ENCODE assay signal across 25 cellular contexts in genomic region chr4:189113389-189113888, GRCh38.
DNase-seq lines count a peak whose midpoint lies in the region; ATAC-seq, FAIRE-seq and TF ChIP-seq lines count a peak whose summit lies in the region.
"Had no signal": no experiment of that assay in that cellular context is flagged by ENCODE, and none has a peak within 500 bp of the region (broad histone marks: within the 10 kb centered on the region; RNA-seq: fewer than 3 reads in every experiment).

No MANE protein-coding gene starts in this region.

- no peaks in the 10 kb centered on the region for H3K9me3 ChIP-seq in HepG2 (ENCODE audit: low read length)
- no peaks in the 10 kb centered on the region for H3K9me3 ChIP-seq in right lobe of liver
- H3K9me3 ChIP-seq in kidney (ENCODE audit: control insufficient read depth in 1 of 2, low read length in 2 of 2) = no peaks in the 10 kb centered on the region
- H3K9me3 ChIP-seq: BE2C; BLaER1 treated with 17β-estradiol and CSF1 and Interleukin-3, amounts not matched to agents 10 nM and 100 nM had no signal

- TF ChIP-seq CTCF in HepG2 (CRISPR knock-in tag; IDR thresholded peaks at IDR 0.05) (no peak), right lobe of liver (IDR thresholded peaks at IDR 0.05) (no peak), kidney (IDR thresholded peaks at IDR 0.05; ENCODE audit: borderline replicate concordance, extremely low read depth, insufficient read depth) (no peak)
- TF ChIP-seq CTCF in activated CD8-positive, alpha-beta T cell treated with anti-CD3 and anti-CD28 coated beads for 36 hours (IDR thresholded peaks at IDR 0.05) = no peak

- in situ Hi-C loops in HepG2 (cut with HindIII; ENCODE audit: extremely low pct_ligation_motif_present, low pct_unique_long_range_greater_than_20kb) = no loop called here

- no peaks in the 10 kb centered on the region for H3K9me3 Mint-ChIP-seq in activated CD8-positive, alpha-beta T cell treated with anti-CD3 and anti-CD28 coated beads for 36 hours
- H3K9me3 Mint-ChIP-seq: CD4-positive, alpha-beta T cell had no signal

- H3K36me3 Mint-ChIP-seq in activated CD8-positive, alpha-beta T cell treated with anti-CD3 and anti-CD28 coated beads for 36 hours (ENCODE audit: low read depth) = no peaks in the 10 kb centered on the region
- H3K36me3 Mint-ChIP-seq: CD14-positive monocyte; CD8-positive, alpha-beta memory T cell had no signal

- H3K4me2 ChIP-seq in HepG2 (ENCODE audit: low read depth, low read length) = no peak overlapping the region
- H3K4me2 ChIP-seq: BLaER1 treated with 17β-estradiol and CSF1 and Interleukin-3, amounts not matched to agents 10 nM and 100 nM had no signal

- DNase-seq in HepG2 (ENCODE audit: low spot score) (no peak), right lobe of liver (no peak), kidney (peak; percentile 62), myocyte (ENCODE audit: low read depth) (peak; percentile 5), cerebellum (ENCODE audit: low spot score) (no peak)
- no peak for DNase-seq in activated CD8-positive, alpha-beta T cell treated with anti-CD3 and anti-CD28 coated beads for 36 hours
- DNase-seq: ACHN; AML-193; BE2C; CD4-positive, alpha-beta T cell; CD8-positive, alpha-beta memory T cell; DMS 273 treated with DMSO at 0.1 percent for 48 hours; DMS79; EL; GDM1; GOT3; H7; HCEC 1CT had no signal

- no peak for ATAC-seq in HepG2
- no peak for ATAC-seq in right lobe of liver
- no peak for ATAC-seq in activated CD8-positive, alpha-beta T cell treated with anti-CD3 and anti-CD28 coated beads for 36 hours
- no peak for ATAC-seq in GM18511 (IDR thresholded peaks at IDR 0.05; ENCODE audit: unreplicated experiment)
- ATAC-seq: GM12878 had no signal

- H2AFZ ChIP-seq in HepG2 (ENCODE audit: low read length) = no peak overlapping the region

- no TSS peak for BruUV-seq in HepG2 (replicated peaks; lab: Mats Ljungman, UMichigan)

- H3K4me3 ChIP-seq in HepG2 (replicated peaks in 1 of 3; ENCODE audit: insufficient read depth in 1 of 3, low read depth in 2 of 3, low read length in 3 of 3) (no peak overlapping the region), right lobe of liver (no peak overlapping the region), kidney (ENCODE audit: low read length in 2 of 2) (no peak overlapping the region)
- H3K4me3 ChIP-seq: BLaER1 treated with 17β-estradiol and CSF1 and Interleukin-3, amounts not matched to agents 10 nM and 100 nM; GM12878 had no signal

- H3K27ac ChIP-seq in HepG2 (ENCODE audit: extremely low read length, insufficient read depth, low read length) = no peak overlapping the region
- no peak overlapping the region for H3K27ac ChIP-seq in right lobe of liver
- no peak overlapping the region for H3K27ac ChIP-seq in kidney (ENCODE audit: low read depth in 2 of 2, low read length in 2 of 2)
- H3K27ac ChIP-seq: 22Rv1; BLaER1 treated with 17β-estradiol and CSF1 and Interleukin-3, amounts not matched to agents 10 nM and 100 nM had no signal

- intact Hi-C loops in HepG2 (cut with micrococcal nuclease; ENCODE audit: unreplicated experiment) = no loop called here
- intact Hi-C loops in right lobe of liver (cut with DNase I) = no loop called here
- intact Hi-C loops in kidney (cut with DNase I) = no loop called here
- intact Hi-C loops in activated CD8-positive, alpha-beta T cell treated with anti-CD3 and anti-CD28 coated beads for 36 hours (cut with micrococcal nuclease) = no loop called here

- TF ChIP-seq POLR2A in HepG2 (IDR thresholded peaks at IDR 0.05; ENCODE audit: insufficient read depth in 1 of 2, low read depth in 2 of 2, low read length in 2 of 2) = no peak
- TF ChIP-seq POLR2A in right lobe of liver (IDR thresholded peaks at IDR 0.05) = no peak

- H3K9ac ChIP-seq in HepG2 (ENCODE audit: insufficient read depth, low read depth, low read length) (no peak overlapping the region), kidney (ENCODE audit: low read length in 2 of 2) (no peak overlapping the region)
- H3K9ac ChIP-seq: BLaER1 treated with 17β-estradiol and CSF1 and Interleukin-3, amounts not matched to agents 10 nM and 100 nM had no signal

- TF ChIP-seq EP300 in HepG2 (IDR thresholded peaks at IDR 0.05; ENCODE audit: low read depth in 2 of 2, low read length in 2 of 2) = no peak
- TF ChIP-seq EP300 in HepG2 (CRISPR knock-in tag; IDR thresholded peaks at IDR 0.05; ENCODE audit: borderline replicate concordance) = no peak

- WGBS in HepG2 (ENCODE audit: low lambda C conversion rate) = 32% methylated on average over 11 of the region's 11 CpGs
- WGBS in right lobe of liver (ENCODE audit: insufficient coverage, low coverage, low lambda C conversion rate, missing lambda C conversion rate) = 68% methylated on average over 11 of the region's 11 CpGs

- no peaks in the 10 kb centered on the region for H3K79me2 ChIP-seq in HepG2 (ENCODE audit: insufficient read depth, low read length)

- H3K4me1 ChIP-seq in HepG2 (ENCODE audit: insufficient read depth, low read length) (no peaks in the 10 kb centered on the region), right lobe of liver (no peaks in the 10 kb centered on the region), kidney (ENCODE audit: control insufficient read depth in 1 of 2, insufficient read depth in 1 of 2, low read depth in 1 of 2, low read length in 2 of 2) (no peaks in the 10 kb centered on the region)
- H3K4me1 ChIP-seq: BE2C; BLaER1 treated with 17β-estradiol and CSF1 and Interleukin-3, amounts not matched to agents 10 nM and 100 nM had no signal

- FAIRE-seq in HepG2 (lab: Jason Lieb, UNC) (no peak), kidney (lab: Jason Lieb, UNC) (no peak)
- FAIRE-seq: A204.1, D721Med, GM12878 had no signal

- H3K4me3 Mint-ChIP-seq in activated CD8-positive, alpha-beta T cell treated with anti-CD3 and anti-CD28 coated beads for 36 hours = no peak overlapping the region
- H3K4me3 Mint-ChIP-seq: CD14-positive monocyte; CD4-positive, alpha-beta T cell; CD8-positive, alpha-beta memory T cell had no signal

- H3K36me3 ChIP-seq in HepG2 (replicated peaks in 1 of 2; ENCODE audit: control insufficient read depth in 1 of 2, insufficient read depth in 2 of 2, low read length in 2 of 2) = no peaks in the 10 kb centered on the region
- no peaks in the 10 kb centered on the region for H3K36me3 ChIP-seq in right lobe of liver
- H3K36me3 ChIP-seq in kidney (ENCODE audit: control insufficient read depth in 1 of 2, insufficient read depth in 2 of 2, low read length in 2 of 2) = no peaks in the 10 kb centered on the region
- H3K36me3 ChIP-seq: BE2C; BLaER1 treated with 17β-estradiol and CSF1 and Interleukin-3, amounts not matched to agents 10 nM and 100 nM had no signal

- no peaks in the 10 kb centered on the region for H3K4me1 Mint-ChIP-seq in activated CD8-positive, alpha-beta T cell treated with anti-CD3 and anti-CD28 coated beads for 36 hours (ENCODE audit: low read depth)
- H3K4me1 Mint-ChIP-seq: CD14-positive monocyte; CD8-positive, alpha-beta memory T cell had no signal

- TF ChIP-seq RAD21 in HepG2 (CRISPR knock-in tag; IDR thresholded peaks at IDR 0.05) = no peak

- POLR2A ChIA-PET in HepG2 (lab: Yijun Ruan, JAX) = no interaction called here
- POLR2A ChIA-PET in activated CD8-positive, alpha-beta T cell treated with anti-CD3 and anti-CD28 coated beads for 36 hours (lab: Charles Lee) = no interaction called here

- H3K27me3 ChIP-seq in HepG2 (ENCODE audit: control insufficient read depth in 1 of 2, insufficient read depth in 2 of 2, low read length in 2 of 2) (peaks cover 1 to 5% of the 10 kb centered on the region in 2 experiments; a peak in 2 of 5 replicates), right lobe of liver (no peaks in the 10 kb centered on the region)
- H3K27me3 ChIP-seq: BE2C; BLaER1 treated with 17β-estradiol and CSF1 and Interleukin-3, amounts not matched to agents 10 nM and 100 nM had no signal

- CTCF ChIA-PET in HepG2 (lab: Yijun Ruan, JAX; ENCODE audit: low intra/inter-chr PET ratio, low total read pairs) = no interaction called here
- CTCF ChIA-PET in activated CD8-positive, alpha-beta T cell treated with anti-CD3 and anti-CD28 coated beads for 36 hours (lab: Charles Lee) = no interaction called here

- H3K27ac Mint-ChIP-seq in activated CD8-positive, alpha-beta T cell treated with anti-CD3 and anti-CD28 coated beads for 36 hours = no peak overlapping the region
- H3K27ac Mint-ChIP-seq: CD14-positive monocyte; CD4-positive, alpha-beta T cell; CD8-positive, alpha-beta memory T cell had no signal

- no peaks in the 10 kb centered on the region for H3K27me3 Mint-ChIP-seq in activated CD8-positive, alpha-beta T cell treated with anti-CD3 and anti-CD28 coated beads for 36 hours
- H3K27me3 Mint-ChIP-seq: CD4-positive, alpha-beta T cell; CD8-positive, alpha-beta memory T cell had no signal

- no peaks in the 10 kb centered on the region for H4K20me1 ChIP-seq in HepG2 (ENCODE audit: insufficient read depth, low read length)
- H4K20me1 ChIP-seq: BLaER1 treated with 17β-estradiol and CSF1 and Interleukin-3, amounts not matched to agents 10 nM and 100 nM had no signal

TF ChIP-seq in HepG2, 621 proteins besides CTCF, POLR2A, EP300 and RAD21 (continues in another document):
- TF ChIP-seq ZNF136 (CRISPR knock-in tag; IDR thresholded peaks at IDR 0.05; ENCODE audit: low read depth) (no peak), MAFF (IDR thresholded peaks at IDR 0.05; ENCODE audit: low read depth, low read length) (peak; percentile 76)

Comparison
In these comparisons a context has a peak if more than half of its experiments do, and no peak if none do; other contexts are left out.
1. DNase-seq: peak in kidney (single experiment) and myocyte (single experiment); none in HepG2 (single experiment), right lobe of liver (0 of 3), activated CD8-positive, alpha-beta T cell treated with anti-CD3 and anti-CD28 coated beads for 36 hours (single experiment) and cerebellum (single experiment).